ENCODE assay signal across 13 cellular contexts in the genomic region with DNA sequence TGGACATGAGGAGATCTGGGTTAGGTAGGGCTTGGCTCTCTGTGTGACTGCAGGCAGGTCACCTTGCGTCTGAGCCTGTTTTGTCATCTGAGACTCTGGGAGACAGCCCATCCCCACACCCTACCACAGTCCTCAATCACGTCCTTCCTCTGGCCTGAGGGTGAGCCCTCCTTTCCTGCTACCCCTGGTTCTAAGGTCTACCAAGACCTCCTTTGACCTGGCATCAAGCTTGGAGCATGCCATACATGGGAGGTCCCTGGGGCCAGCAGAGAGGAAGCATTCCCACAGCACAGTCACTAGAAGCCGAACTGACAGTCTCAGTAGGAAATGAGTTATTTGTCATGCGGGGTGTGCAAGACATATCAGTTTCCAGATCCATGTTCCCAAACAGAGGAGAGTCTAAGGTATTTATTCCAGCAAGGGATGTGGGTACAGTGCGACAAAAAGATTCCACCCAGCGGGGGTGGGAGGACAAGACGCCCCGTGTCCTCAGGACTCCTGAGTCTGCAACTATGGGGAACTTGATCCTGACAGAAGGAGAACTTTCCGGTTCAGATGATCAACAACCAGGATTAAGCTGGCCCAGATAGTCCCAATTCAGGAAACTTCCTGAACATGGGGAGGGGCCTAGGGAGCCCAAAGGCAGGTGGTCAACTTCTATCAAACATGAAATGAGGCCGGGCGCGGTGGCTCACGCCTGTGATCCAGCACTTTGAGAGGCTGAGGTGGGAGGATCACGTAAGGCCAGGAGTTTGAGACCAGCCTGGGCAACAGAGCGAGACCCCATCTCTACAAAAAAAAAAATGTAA. TPM values are rescaled to one million over a fixed set of nuclear protein-coding genes. Genes with fewer than 3 reads are reported as not detected.
A peak's percentile ranks its signal among the peaks of the same experiment; 100 is the strongest.
DNase-seq lines count a peak whose midpoint lies in the region; ATAC-seq, FAIRE-seq and TF ChIP-seq lines count a peak whose summit lies in the region.
"Had no signal": no experiment of that assay in that cellular context is flagged by ENCODE, and none has a peak within 500 bp of the region (broad histone marks: within the 10 kb centered on the region; RNA-seq: fewer than 3 reads in every experiment).

No MANE protein-coding gene starts in this region.

- H3K4me1 ChIP-seq in H1 (replicated peaks in 1 of 4; ENCODE audit: control insufficient read depth in 3 of 4, insufficient read depth in 4 of 4, low read length in 3 of 4) (peaks cover 0 to 3% (median 1%) of the 10 kb centered on the region in 4 experiments; a peak in 1 of 7 replicates), neuronal stem cell (ENCODE audit: control insufficient read depth in 2 of 2, insufficient read depth in 1 of 2, low read depth in 1 of 2, low read length in 2 of 2) (peaks cover 16 to 17% of the 10 kb centered on the region in 2 donors), SK-N-SH (ENCODE audit: control insufficient read depth in 1 of 2, insufficient read depth in 2 of 2, low read depth in 1 of 2, low read length in 1 of 2) (peaks cover 11 to 16% of the 10 kb centered on the region in 2 experiments; a peak in 3 of 4 replicates)

- peaks cover 3% of the 10 kb centered on the region for H3K4me1 Mint-ChIP-seq in mesothelial cell of epicardium

- POLR2A ChIA-PET in H1 (lab: Charles Lee; ENCODE audit: partially characterized antibody) (interaction anchor here (0.7 kb wide), 1 partner anchor 158 kb away, joined by 3 read pairs; a partner anchor contains a TSS), SK-N-SH (lab: Yijun Ruan, JAX) (no interaction called here)

- H3K4ac ChIP-seq in H1 (replicated peaks; ENCODE audit: insufficient read length, low read depth, low read length) = no peak overlapping the region
- H3K4ac ChIP-seq in neuronal stem cell (ENCODE audit: low read length) = no peak overlapping the region

- H4K91ac ChIP-seq in H1 (replicated peaks; ENCODE audit: insufficient read length, low read length) (peak overlapping the region; percentile 47), neuronal stem cell (ENCODE audit: low read depth, low read length, poor library complexity) (no peak overlapping the region)

- H3K79me1 ChIP-seq in H1 (ENCODE audit: low read depth, low read length) (no peaks in the 10 kb centered on the region), neuronal stem cell (ENCODE audit: low read depth, low read length) (no peaks in the 10 kb centered on the region)

- H3K4me2 ChIP-seq in H1 (ENCODE audit: insufficient read depth in 1 of 2, low read depth in 2 of 2, low read length in 2 of 2) = no peak overlapping the region
- no peak overlapping the region for H3K4me2 ChIP-seq in neuronal stem cell (ENCODE audit: insufficient read depth, low read length, poor library complexity, severe bottlenecking)
- no peak overlapping the region for H3K4me2 ChIP-seq in SK-N-SH
- H3K4me2 ChIP-seq: smooth muscle cell had no signal

- H3K27ac Mint-ChIP-seq in mesothelial cell of epicardium = no peak overlapping the region
- H3K27ac Mint-ChIP-seq: type B pancreatic cell had no signal

- no peaks in the 10 kb centered on the region for H3K9me2 ChIP-seq in SK-N-SH

- H2AK5ac ChIP-seq in H1 (ENCODE audit: low read depth, low read length) = no peak overlapping the region
- no peak overlapping the region for H2AK5ac ChIP-seq in neuronal stem cell (ENCODE audit: low read depth, low read length)

- H3K27ac ChIP-seq in H1 (ENCODE audit: low read depth, low read length) (no peak overlapping the region), neuronal stem cell (replicated peaks; ENCODE audit: low read length) (no peak overlapping the region), SK-N-SH (ENCODE audit: low read depth in 2 of 2, low read length in 1 of 2) (no peak overlapping the region)

- intact Hi-C loops in Right ventricle myocardium inferior (cut with DNase I) (no loop called here), cardiac septum (cut with DNase I) (no loop called here)

- H2AFZ ChIP-seq in H1 (ENCODE audit: low read length) (no peak overlapping the region), neuronal stem cell (ENCODE audit: low read length) (no peak overlapping the region), SK-N-SH (ENCODE audit: low read depth) (no peak overlapping the region; the same call in 1 of the 2 replicates)

- FAIRE-seq in H1 (lab: Jason Lieb, UNC) = no peak
- FAIRE-seq: TTC549 had no signal

- TF ChIP-seq RAD21 in H1 (IDR thresholded peaks at IDR 0.05 in 1 of 2, conservative IDR thresholded peaks at IDR 0.05 in 1 of 2; ENCODE audit: low read depth in 2 of 2, low read length in 2 of 2) (no peak), SK-N-SH (IDR thresholded peaks at IDR 0.05; ENCODE audit: low read length) (no peak)

- no peak overlapping the region for H3K56ac ChIP-seq in H1 (replicated peaks; ENCODE audit: insufficient read length, low read depth, low read length)

- H3K14ac ChIP-seq in H1 (ENCODE audit: insufficient read length) (no peak overlapping the region), neuronal stem cell (ENCODE audit: low read length) (no peak overlapping the region)

- WGBS in H1 (ENCODE audit: extremely low coverage in 1 of 2, insufficient coverage in 1 of 2, insufficient read length in 1 of 2, insufficient replicate concordance in 2 of 2, low coverage in 1 of 2, low lambda C conversion rate in 2 of 2, missing lambda C conversion rate in 1 of 2), 2 experiments = 84% methylated on average over 15 of the region's 15 CpGs; no CpG with 5 or more reads in 1 of the 2 experiments
- WGBS in neuronal stem cell (ENCODE audit: extremely low coverage in 2 of 2, insufficient read length in 2 of 2, insufficient replicate concordance in 1 of 2), 2 donors = no CpG with 5 or more reads among the region's 15 CpGs
- WGBS in SK-N-SH (ENCODE audit: low lambda C conversion rate) = 92% methylated on average over 15 of the region's 15 CpGs

- no peak overlapping the region for H3K9ac ChIP-seq in H1 (replicated peaks in 1 of 4; ENCODE audit: extremely low read depth in 1 of 4, low read depth in 3 of 4, low read length in 3 of 4)
- no peak overlapping the region for H3K9ac ChIP-seq in neuronal stem cell (ENCODE audit: low read depth, low read length, poor library complexity)
- H3K9ac ChIP-seq in SK-N-SH = no peak overlapping the region

- no peaks in the 10 kb centered on the region for H3K9me3 Mint-ChIP-seq in mesothelial cell of epicardium
- H3K9me3 Mint-ChIP-seq: type B pancreatic cell had no signal

- TF ChIP-seq EP300 in H1 (IDR thresholded peaks at IDR 0.05; ENCODE audit: borderline replicate concordance in 1 of 2, low read depth in 2 of 2, low read length in 2 of 2) (no peak), SK-N-SH (IDR thresholded peaks at IDR 0.05; ENCODE audit: borderline replicate concordance in 1 of 2, low read depth in 1 of 2, low read length in 1 of 2) (no peak)

- no peaks in the 10 kb centered on the region for H3K23me2 ChIP-seq in H1 (ENCODE audit: low read depth, low read length)

- H2BK12ac ChIP-seq in H1 (ENCODE audit: low read depth, low read length) (no peak overlapping the region), neuronal stem cell (ENCODE audit: low read length) (no peak overlapping the region)

- H3K27me3 ChIP-seq in H1 (replicated peaks in 1 of 4; ENCODE audit: control insufficient read depth in 3 of 4, extremely low read depth in 1 of 4, insufficient read depth in 3 of 4, low read length in 3 of 4) (no peaks in the 10 kb centered on the region; a peak in 1 of 7 replicates), neuronal stem cell (ENCODE audit: control insufficient read depth in 3 of 3, insufficient read depth in 3 of 3, low read depth in 1 of 3, low read length in 3 of 3) (no peaks in the 10 kb centered on the region), SK-N-SH (ENCODE audit: insufficient read depth) (no peaks in the 10 kb centered on the region)

- H3K27me3 Mint-ChIP-seq in mesothelial cell of epicardium (ENCODE audit: low read depth) = no peaks in the 10 kb centered on the region
- H3K27me3 Mint-ChIP-seq: type B pancreatic cell had no signal

- H3K4me3 ChIP-seq in H1 (ENCODE audit: extremely low read depth in 1 of 4, insufficient read depth in 2 of 4, low read depth in 3 of 4, low read length in 4 of 4) = no peak overlapping the region
- no peak overlapping the region for H3K4me3 ChIP-seq in neuronal stem cell (ENCODE audit: low read length in 2 of 2)
- H3K4me3 ChIP-seq in SK-N-SH (ENCODE audit: low read depth in 2 of 2, low read length in 1 of 2) = no peak overlapping the region
- H3K4me3 ChIP-seq: smooth muscle cell had no signal

- no peaks in the 10 kb centered on the region for H3K79me2 ChIP-seq in H1 (ENCODE audit: control insufficient read depth in 1 of 2, insufficient read depth in 2 of 2, low read length in 2 of 2)
- no peaks in the 10 kb centered on the region for H3K79me2 ChIP-seq in SK-N-SH (ENCODE audit: insufficient read depth)

- no peak overlapping the region for H2BK120ac ChIP-seq in H1 (replicated peaks; ENCODE audit: low read depth, low read length)
- no peak overlapping the region for H2BK120ac ChIP-seq in neuronal stem cell (ENCODE audit: low read depth, low read length)

- H3K9me3 ChIP-seq in H1 (ENCODE audit: insufficient read depth in 2 of 2, low read depth in 1 of 2, low read length in 1 of 2) (no peaks in the 10 kb centered on the region), neuronal stem cell (replicated peaks in 1 of 2; ENCODE audit: control insufficient read depth in 2 of 2, insufficient read depth in 1 of 2, low read depth in 1 of 2, low read length in 2 of 2) (no peaks in the 10 kb centered on the region), SK-N-SH (no peaks in the 10 kb centered on the region)

- H2BK20ac ChIP-seq in H1 (ENCODE audit: low read length) = no peak overlapping the region

- no peak overlapping the region for H3K4me3 Mint-ChIP-seq in mesothelial cell of epicardium
- H3K4me3 Mint-ChIP-seq: type B pancreatic cell had no signal

- H2BK15ac ChIP-seq in H1 (ENCODE audit: low read length) = peak overlapping the region; percentile 53; the same call in 1 of the 2 replicates
- H2BK15ac ChIP-seq in neuronal stem cell (ENCODE audit: low read length) = no peak overlapping the region

- peak; percentile 26 for ATAC-seq in Right ventricle myocardium inferior
- ATAC-seq: HCT116 had no signal

- peaks cover 16% of the 10 kb centered on the region for H3F3A ChIP-seq in SK-N-SH (replicated peaks; ENCODE audit: insufficient read depth)

- H4K20me1 ChIP-seq in H1 (replicated peaks in 1 of 2; ENCODE audit: control insufficient read depth in 1 of 2, insufficient read depth in 2 of 2, low read length in 2 of 2) (no peaks in the 10 kb centered on the region), SK-N-SH (ENCODE audit: insufficient read depth) (no peaks in the 10 kb centered on the region)

- H2BK5ac ChIP-seq in H1 (ENCODE audit: low read depth, low read length) = no peak overlapping the region
- H2BK5ac ChIP-seq in neuronal stem cell (ENCODE audit: low read length) = no peak overlapping the region

- H4K5ac ChIP-seq in H1 (ENCODE audit: insufficient read length, low read depth, low read length) = no peak overlapping the region

- H3K36me3 ChIP-seq in H1 (ENCODE audit: control insufficient read depth in 2 of 4, insufficient read depth in 4 of 4, low read length in 3 of 4) (no peaks in the 10 kb centered on the region), neuronal stem cell (replicated peaks in 1 of 2; ENCODE audit: control insufficient read depth in 2 of 2, insufficient read depth in 2 of 2, low read length in 2 of 2) (no peaks in the 10 kb centered on the region), SK-N-SH (replicated peaks in 1 of 2; ENCODE audit: control insufficient read depth in 1 of 2, insufficient read depth in 2 of 2, low read length in 1 of 2) (peaks cover 0 to 5% of the 10 kb centered on the region in 2 experiments)

- CTCF ChIA-PET in H1 (lab: Charles Lee; ENCODE audit: partially characterized antibody) (interaction anchor here (0.6 to 1.4 kb wide), 8 partner anchors 9 to 143 kb away, joined by 3 to 7 read pairs (median 4); no protein-coding TSS in a partner anchor), SK-N-SH (lab: Yijun Ruan, JAX) (interaction anchor here (0.9 kb wide), 1 partner anchor 79 kb away, joined by 3 read pairs; no protein-coding TSS in a partner anchor)

- TF ChIP-seq CTCF in H1 (IDR thresholded peaks at IDR 0.05; ENCODE audit: control extremely low read depth in 1 of 3, insufficient read depth in 1 of 3, low read depth in 1 of 3, low read length in 3 of 3) (no peak), SK-N-SH (IDR thresholded peaks at IDR 0.05) (no peak), mesothelial cell of epicardium (IDR thresholded peaks at IDR 0.05; ENCODE audit: unreplicated experiment) (no peak)

- no peak overlapping the region; the same call in 1 of the 2 replicates for H4K8ac ChIP-seq in H1 (ENCODE audit: extremely low read depth, insufficient read depth, low read length)
- H4K8ac ChIP-seq in neuronal stem cell (ENCODE audit: low read depth, low read length) = no peak overlapping the region

- TF ChIP-seq POLR2A in H1 (IDR thresholded peaks at IDR 0.05; ENCODE audit: control extremely low read depth in 1 of 2, low read depth in 2 of 2, low read length in 2 of 2) = no peak

- DNase-seq in Right ventricle myocardium inferior (ENCODE audit: missing footprints) (no peak), cardiac septum (ENCODE audit: low spot score) (no peak), H1 (ENCODE audit: low read depth in 1 of 2, low spot score in 2 of 2) (no peak), neuronal stem cell (ENCODE audit: low spot score) (no peak), SK-N-SH (no peak), mesothelial cell of epicardium (ENCODE audit: low spot score in 2 of 2, unreplicated experiment in 2 of 2) (no peak), germinal center (ENCODE audit: low spot score) (no peak)
- DNase-seq in central memory CD4-positive, alpha-beta T cell = no peak
- DNase-seq: NCI-H69 had no signal

- no peak overlapping the region for H3K18ac ChIP-seq in H1 (ENCODE audit: extremely low read depth, low read length)
- peak overlapping the region; percentile 9 for H3K18ac ChIP-seq in neuronal stem cell (ENCODE audit: low read length)

- H3K23ac ChIP-seq in H1 (ENCODE audit: insufficient read length) = no peak overlapping the region
- no peak overlapping the region for H3K23ac ChIP-seq in neuronal stem cell (ENCODE audit: low read depth, low read length, poor library complexity)

- H3K36me3 Mint-ChIP-seq in mesothelial cell of epicardium = no peaks in the 10 kb centered on the region
- H3K36me3 Mint-ChIP-seq: type B pancreatic cell had no signal

RNA-seq across cellular contexts. Expression of a gene that starts 9.5 kb away (rescaled TPM):
- total RNA-seq in Right ventricle myocardium inferior = 17.4 TPM
- 9.2 TPM for total RNA-seq in cardiac septum
- 6.2 and 6.9 TPM in 2 replicates for total RNA-seq in H1 (2021; fragmentation: NEBNext Ultra II Directional; extraction: Animal tissue kit (Norgen Biotek cat#: 25700))
- polyA plus RNA-seq in H1 (2011; rRNA removed) = 5.4 and 5.8 TPM in 2 replicates
- polyA plus RNA-seq in H1 (2011; cell fraction: cytosol; rRNA removed) = 6.6 TPM
- 9.2 TPM for polyA plus RNA-seq in H1 (2011; cell fraction: nucleus; rRNA removed)
- 5.2 to 7.8 TPM (median 5.9 TPM) in 4 replicates for polyA plus RNA-seq in H1 (2012, experiment 1 of 2)
- polyA plus RNA-seq in H1 (2012, experiment 2 of 2) = 4.6 TPM
- polyA plus RNA-seq in H1 (2013, experiment 1 of 2) = 3.4 TPM
- polyA plus RNA-seq in H1 (2013, experiment 2 of 2) = 3.6 TPM
- 2.7 and 6.1 TPM in 2 replicates for polyA minus RNA-seq in H1 (2011; rRNA and poly(A)+ RNA removed)
- 7.0 TPM for polyA minus RNA-seq in H1 (2011; cell fraction: cytosol; rRNA and poly(A)+ RNA removed)
- polyA minus RNA-seq in H1 (2011; cell fraction: nucleus; rRNA and poly(A)+ RNA removed) = 10.7 TPM
- polyA plus RNA-seq in neuronal stem cell (2013, experiment 1 of 2) = 0.81 TPM
- 0.75 TPM for polyA plus RNA-seq in neuronal stem cell (2013, experiment 2 of 2)
- 5.5 and 6.3 TPM in 2 replicates for polyA plus RNA-seq in SK-N-SH (2012; rRNA removed)
- polyA plus RNA-seq in SK-N-SH (2012; cell fraction: cytosol; rRNA removed) = 3.9 and 4.9 TPM in 2 replicates
- 14.9 and 22.3 TPM in 2 replicates for polyA plus RNA-seq in SK-N-SH (2012; cell fraction: nucleus; rRNA removed)
- total RNA-seq in mesothelial cell of epicardium = 2.9 to 4.0 TPM (median 2.9 TPM) in 3 replicates

RNA-seq across cellular contexts. Expression of a gene that starts 50.6 kb away (rescaled TPM):
- not detected for total RNA-seq in Right ventricle myocardium inferior
- 0.19 TPM for total RNA-seq in cardiac septum
- total RNA-seq in H1 (2021; fragmentation: NEBNext Ultra II Directional; extraction: Animal tissue kit (Norgen Biotek cat#: 25700)) = 9.3 and 11.0 TPM in 2 replicates
- 12.5 and 19.3 TPM in 2 replicates for polyA plus RNA-seq in H1 (2011; rRNA removed)
- 13.7 TPM for polyA plus RNA-seq in H1 (2011; cell fraction: cytosol; rRNA removed)
- 21.8 TPM for polyA plus RNA-seq in H1 (2011; cell fraction: nucleus; rRNA removed)
- polyA plus RNA-seq in H1 (2012, experiment 1 of 2) = 4.1 to 10.5 TPM (median 8.4 TPM) in 4 replicates
- 5.8 TPM for polyA plus RNA-seq in H1 (2012, experiment 2 of 2)
- 6.0 TPM for polyA plus RNA-seq in H1 (2013, experiment 1 of 2)
- polyA plus RNA-seq in H1 (2013, experiment 2 of 2) = 5.9 TPM
- 6.7 and 7.7 TPM in 2 replicates for polyA minus RNA-seq in H1 (2011; rRNA and poly(A)+ RNA removed)
- 15.0 TPM for polyA minus RNA-seq in H1 (2011; cell fraction: cytosol; rRNA and poly(A)+ RNA removed)
- polyA minus RNA-seq in H1 (2011; cell fraction: nucleus; rRNA and poly(A)+ RNA removed) = 14.4 TPM
- 8.4 TPM for polyA plus RNA-seq in neuronal stem cell (2013, experiment 1 of 2)
- 7.4 TPM for polyA plus RNA-seq in neuronal stem cell (2013, experiment 2 of 2)
- polyA plus RNA-seq in SK-N-SH (2012; rRNA removed) = 2.7 and 3.6 TPM in 2 replicates
- polyA plus RNA-seq in SK-N-SH (2012; cell fraction: cytosol; rRNA removed) = 1.6 and 2.7 TPM in 2 replicates
- polyA plus RNA-seq in SK-N-SH (2012; cell fraction: nucleus; rRNA removed) = 3.2 and 4.4 TPM in 2 replicates
- 16.8 to 20.3 TPM (median 19.7 TPM) in 3 replicates for total RNA-seq in mesothelial cell of epicardium
